Comparison of ENCODE assay signal across 18 cellular contexts in the genomic region with DNA sequence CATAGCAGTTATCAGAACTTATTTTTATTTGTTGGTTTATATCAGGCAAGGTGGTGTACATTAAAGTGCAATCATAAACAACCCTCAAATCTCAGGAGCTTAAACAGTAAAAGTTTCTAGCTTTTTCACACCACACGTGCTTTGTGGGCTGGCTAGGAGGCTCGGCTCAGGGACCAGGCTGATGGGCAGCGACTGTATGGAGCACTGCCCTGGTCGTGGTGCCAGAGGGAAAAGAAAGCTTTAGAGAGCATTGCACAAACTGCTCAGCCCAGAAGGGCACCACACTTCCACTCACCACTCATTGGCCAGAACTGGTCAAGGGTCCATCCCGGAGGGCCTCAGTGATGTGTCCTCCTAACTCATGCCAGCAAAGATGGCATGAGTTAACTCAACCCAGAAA.
DNase-seq lines count a peak whose midpoint lies in the region; ATAC-seq and TF ChIP-seq lines count a peak whose summit lies in the region.
"Had no signal": no experiment of that assay in that cellular context is flagged by ENCODE, and none has a peak within 500 bp of the region (broad histone marks: within the 10 kb centered on the region; RNA-seq: fewer than 3 reads in every experiment).

No MANE protein-coding gene starts in this region.

- H3K9me3 Mint-ChIP-seq in CD8-positive, alpha-beta memory T cell: no peaks in the 10 kb centered on the region

- POLR2A ChIA-PET in CD8-positive, alpha-beta memory T cell (lab: Charles Lee): no interaction called here

- no peaks in the 10 kb centered on the region for H3K9me3 ChIP-seq in right atrium auricular region
- no peaks in the 10 kb centered on the region for H3K9me3 ChIP-seq in CD8-positive, alpha-beta memory T cell (ENCODE audit: low read length)

- H3K27ac ChIP-seq in epithelial cell of prostate: peak overlapping the region; percentile 84
- H3K27ac ChIP-seq in right atrium auricular region: peak overlapping the region; percentile 84 to 89
- no peak overlapping the region for H3K27ac ChIP-seq in CD8-positive, alpha-beta memory T cell (ENCODE audit: low read depth, low read length)
- H3K27ac ChIP-seq: 22Rv1, C4-2B, HL-60, KMS-11 had no signal

- H3K36me3 Mint-ChIP-seq in CD8-positive, alpha-beta memory T cell: no peaks in the 10 kb centered on the region

- H3K4me1 Mint-ChIP-seq in CD8-positive, alpha-beta memory T cell: peaks cover 0 to 8% (median 2%) of the 10 kb centered on the region in 3 donors

- no peaks in the 10 kb centered on the region for H3K27me3 ChIP-seq in right atrium auricular region
- H3K27me3 ChIP-seq in CD8-positive, alpha-beta memory T cell (ENCODE audit: insufficient read depth, low read length, poor library complexity, severe bottlenecking): no peaks in the 10 kb centered on the region

- ATAC-seq in HG03095 (IDR thresholded peaks at IDR 0.05; ENCODE audit: unreplicated experiment) (no peak), HG02759 (IDR thresholded peaks at IDR 0.05; ENCODE audit: unreplicated experiment) (no peak)
- ATAC-seq: GM12878 had no signal

- TF ChIP-seq CTCF in right atrium auricular region (IDR thresholded peaks at IDR 0.05): no peak

- DNase-seq in DMS79 (lab: John Stamatoyannopoulos, UW) (peak; percentile 50), DMS79 treated with DMSO at 0.1 percent for 48 hours (lab: John Stamatoyannopoulos, UW) (no peak), epithelial cell of prostate (ENCODE audit: low read depth, low spot score) (no peak), right atrium auricular region (ENCODE audit: low spot score) (no peak), GM19238 (ENCODE audit: insufficient read length, low spot score) (no peak)
- no peak for DNase-seq in CD8-positive, alpha-beta memory T cell
- DNase-seq: AML-193, GDM1, NCI-H187, NCI-H82, RPMI8226 had no signal

- H3K4me3 ChIP-seq in right atrium auricular region: no peak overlapping the region
- no peak overlapping the region for H3K4me3 ChIP-seq in CD8-positive, alpha-beta memory T cell (ENCODE audit: low read length)
- H3K4me3 ChIP-seq: GM12878 had no signal

- no peak overlapping the region for H3K27ac Mint-ChIP-seq in CD8-positive, alpha-beta memory T cell

- H3K4me1 ChIP-seq in right atrium auricular region: peaks cover 0 to 21% of the 10 kb centered on the region in 2 donors
- H3K4me1 ChIP-seq in CD8-positive, alpha-beta memory T cell (ENCODE audit: insufficient read depth, low read length): peaks cover 5% of the 10 kb centered on the region

- H3K27me3 Mint-ChIP-seq in CD8-positive, alpha-beta memory T cell: peaks cover 8 to 28% of the 10 kb centered on the region in 2 donors

- CTCF ChIA-PET in CD8-positive, alpha-beta memory T cell (lab: Charles Lee): no interaction called here

- H3K36me3 ChIP-seq in right atrium auricular region: no peaks in the 10 kb centered on the region
- no peaks in the 10 kb centered on the region for H3K36me3 ChIP-seq in CD8-positive, alpha-beta memory T cell (ENCODE audit: insufficient read depth, low read length)

- no peak overlapping the region for H3K4me3 Mint-ChIP-seq in CD8-positive, alpha-beta memory T cell
